In genomic region chr5:134090482-134090881, GRCh38 we compare ENCODE assay signal across 14 cellular contexts. TPM values are rescaled to one million over a fixed set of nuclear protein-coding genes. Genes with fewer than 3 reads are reported as not detected.
A peak's percentile ranks its signal among the peaks of the same experiment; 100 is the strongest.
DNase-seq lines count a peak whose midpoint lies in the region; TF ChIP-seq lines count a peak whose summit lies in the region.
"Had no signal": no experiment of that assay in that cellular context is flagged by ENCODE, and none has a peak within 500 bp of the region (broad histone marks: within the 10 kb centered on the region; RNA-seq: fewer than 3 reads in every experiment).

No MANE protein-coding gene starts in this region.

- H2AFZ ChIP-seq in OCI-LY7 (ENCODE audit: low read length) = peak overlapping the region; percentile 27; the same call in 1 of the 2 replicates

- H3K27ac ChIP-seq in OCI-LY7 (ENCODE audit: low read depth, low read length, poor library complexity, severe bottlenecking) = no peak overlapping the region
- H3K27ac ChIP-seq: foreskin keratinocyte, lower lobe of right lung, tibial artery had no signal

- no peaks in the 10 kb centered on the region for H3K36me3 ChIP-seq in OCI-LY7 (ENCODE audit: insufficient read depth, low read length)
- H3K36me3 ChIP-seq: lower lobe of right lung, MG63, tibial artery had no signal

- peaks cover 85% of the 10 kb centered on the region for H3K4me1 Mint-ChIP-seq in activated naive CD4-positive, alpha-beta T cell treated with anti-CD3 and anti-CD28 coated beads, Interleukin-2, amount 50 U/mL, for 24 hours

- no peak for TF ChIP-seq CTCF in OCI-LY7 (conservative IDR thresholded peaks at IDR 0.05; ENCODE audit: low read length)
- no peak for TF ChIP-seq CTCF in GM10266 (IDR thresholded peaks at IDR 0.05; ENCODE audit: control insufficient read depth, insufficient read depth, low read depth, missing control alignments)

- intact Hi-C loops in OCI-LY7 (cut with micrococcal nuclease; ENCODE audit: unreplicated experiment) = no loop called here

- CTCF ChIA-PET in OCI-LY7 (lab: Charles Lee; ENCODE audit: unreplicated experiment) = no interaction called here

- H3K4me1 ChIP-seq in OCI-LY7 (ENCODE audit: insufficient read depth, low read length, poor library complexity, severe bottlenecking) = peaks cover 11% of the 10 kb centered on the region
- H3K4me1 ChIP-seq: foreskin keratinocyte, lower lobe of right lung had no signal

- H3K79me2 ChIP-seq in OCI-LY7 (ENCODE audit: insufficient read depth, low read depth, low read length) = no peaks in the 10 kb centered on the region

- peak; percentile 74 for DNase-seq in activated T-cell treated with anti-CD3 and anti-CD28 coated beads for 1 hour (ENCODE audit: low read depth)
- no peak for DNase-seq in activated T-cell treated with anti-CD3 and anti-CD28 coated beads for 4 hours
- DNase-seq in OCI-LY7 (ENCODE audit: low spot score) = peak; percentile 45
- peak; percentile 39 to 46 for DNase-seq in stimulated activated CD4-positive, alpha-beta T cell treated with anti-CD3 and anti-CD28 coated beads, Interleukin-4, amount 100 ng/mL, for 4 hours
- DNase-seq in GM10266 (ENCODE audit: extremely low spot score) = no peak
- no peak for DNase-seq in GM03348 (ENCODE audit: low spot score)
- DNase-seq in NCI-H2171 treated with DMSO at 0.1 percent for 48 hours (lab: John Stamatoyannopoulos, UW) = no peak
- DNase-seq: foreskin keratinocyte, lower lobe of right lung, MG63, NCI-H2029 treated with DMSO at 0.1 percent for 48 hours, SHP77 treated with DMSO at 0.1 percent for 48 hours, tibial artery had no signal

- H3K4me3 Mint-ChIP-seq in activated naive CD4-positive, alpha-beta T cell treated with anti-CD3 and anti-CD28 coated beads, Interleukin-2, amount 50 U/mL, for 24 hours = peak overlapping the region; percentile 61

- H3K4me3 ChIP-seq in OCI-LY7 (ENCODE audit: low read depth, low read length, poor library complexity, severe bottlenecking) = no peak overlapping the region
- H3K4me3 ChIP-seq: lower lobe of right lung, MG63, tibial artery had no signal

- H4K20me1 ChIP-seq in OCI-LY7 (ENCODE audit: insufficient read depth, low read length) = no peaks in the 10 kb centered on the region

- no TSS peak for BruUV-seq in OCI-LY7 (replicated peaks; lab: Mats Ljungman, UMichigan)

- H3K27me3 Mint-ChIP-seq in activated naive CD4-positive, alpha-beta T cell treated with anti-CD3 and anti-CD28 coated beads, Interleukin-2, amount 50 U/mL, for 24 hours = no peaks in the 10 kb centered on the region

- no peaks in the 10 kb centered on the region for H3K9me3 ChIP-seq in OCI-LY7 (ENCODE audit: low read length)
- H3K9me3 ChIP-seq: lower lobe of right lung, MG63, tibial artery had no signal

- peaks cover 3% of the 10 kb centered on the region for H3K36me3 Mint-ChIP-seq in activated naive CD4-positive, alpha-beta T cell treated with anti-CD3 and anti-CD28 coated beads, Interleukin-2, amount 50 U/mL, for 24 hours

- H3K9me2 ChIP-seq in OCI-LY7 (ENCODE audit: insufficient read depth, low read length) = no peaks in the 10 kb centered on the region

- H3K27ac Mint-ChIP-seq in activated naive CD4-positive, alpha-beta T cell treated with anti-CD3 and anti-CD28 coated beads, Interleukin-2, amount 50 U/mL, for 24 hours = peak overlapping the region; percentile 94

- peak overlapping the region; percentile 46 for H3K4me2 ChIP-seq in OCI-LY7 (ENCODE audit: low read length)

- POLR2A ChIA-PET in OCI-LY7 (lab: Charles Lee) = no interaction called here

- H3K9me3 Mint-ChIP-seq in activated naive CD4-positive, alpha-beta T cell treated with anti-CD3 and anti-CD28 coated beads, Interleukin-2, amount 50 U/mL, for 24 hours = no peaks in the 10 kb centered on the region

RNA-seq across cellular contexts. Expression of gene TCF7, which starts 24.0 kb away (rescaled TPM):
- 0.39 and 1.1 TPM in 2 replicates for total RNA-seq in OCI-LY7 (2014; rRNA removed; shearing (Covaris generic))
- total RNA-seq in OCI-LY7 (2022) = 0.97 and 1.9 TPM in 2 replicates

Comparison
In these comparisons a context has a peak if more than half of its experiments do, and no peak if none do; other contexts are left out.
1. DNase-seq: peak in activated T-cell treated with anti-CD3 and anti-CD28 coated beads for 1 hour (single experiment), OCI-LY7 (single experiment) and stimulated activated CD4-positive, alpha-beta T cell treated with anti-CD3 and anti-CD28 coated beads, Interleukin-4, amount 100 ng/mL, for 4 hours (2 of 2); none in activated T-cell treated with anti-CD3 and anti-CD28 coated beads for 4 hours (single experiment), GM10266 (single experiment), GM03348 (single experiment) and NCI-H2171 treated with DMSO at 0.1 percent for 48 hours (single experiment).